Comparison of ENCODE assay signal across 15 cellular contexts in the genomic region with DNA sequence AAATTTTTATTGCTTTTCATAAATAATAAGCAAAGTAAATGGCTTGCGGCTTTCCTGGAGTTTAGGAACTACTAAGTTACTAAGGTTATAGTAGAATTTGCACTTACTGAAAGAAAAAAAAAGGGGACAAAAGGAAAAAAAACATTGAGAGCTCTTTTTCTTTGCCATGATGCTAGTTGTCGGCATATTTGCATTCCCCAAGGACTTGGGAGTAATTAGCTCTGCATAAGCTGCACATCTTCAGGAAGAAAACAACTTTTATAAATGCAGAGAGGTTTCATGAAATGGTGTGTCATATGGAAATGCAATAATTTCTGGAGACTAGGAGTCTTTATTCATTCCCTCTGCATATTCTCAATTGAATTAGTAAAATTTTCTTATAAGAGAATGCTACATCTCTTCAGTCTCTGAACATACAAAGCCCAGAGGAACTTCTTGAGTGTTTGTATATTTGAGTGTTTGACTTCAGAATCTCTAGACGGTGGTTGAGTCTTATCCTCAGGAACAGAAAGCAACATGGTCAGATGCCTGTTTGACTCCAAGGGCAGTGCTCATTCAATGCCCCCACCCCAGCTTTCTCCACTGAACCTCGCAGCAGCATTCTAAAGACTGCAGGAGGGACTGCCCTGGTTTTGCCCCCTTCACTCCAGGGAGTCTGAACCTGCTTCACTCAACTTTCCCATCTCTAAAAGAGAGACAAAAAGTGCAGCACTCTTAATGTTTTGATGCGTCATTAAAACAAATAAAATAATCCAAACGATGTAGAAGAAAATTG.
DNase-seq lines count a peak whose midpoint lies in the region; ATAC-seq and TF ChIP-seq lines count a peak whose summit lies in the region.
"Had no signal": no experiment of that assay in that cellular context is flagged by ENCODE, and none has a peak within 500 bp of the region (broad histone marks: within the 10 kb centered on the region; RNA-seq: fewer than 3 reads in every experiment).

No MANE protein-coding gene starts in this region.

- H3K9me3 ChIP-seq in Caco-2, result peaks cover 17% of the 10 kb centered on the region
- H3K9me3 ChIP-seq in PC-9 (ENCODE audit: insufficient read depth, low read depth), result peaks cover 6% of the 10 kb centered on the region; the same call in 1 of the 2 replicates

- H3K36me3 Mint-ChIP-seq in Caco-2 (ENCODE audit: insufficient read depth, unreplicated experiment), result peaks cover 26% of the 10 kb centered on the region

- CTCF ChIA-PET in Caco-2 (lab: Charles Lee) (no interaction called here), PC-9 (lab: Charles Lee) (no interaction called here)

- H4K5ac ChIP-seq in mesendoderm (ENCODE audit: low read length), result no peak overlapping the region

- H2AFZ ChIP-seq in PC-9, result no peak overlapping the region

- no peak overlapping the region for H3K56ac ChIP-seq in mesendoderm (ENCODE audit: low read length)

- DNase-seq in Caco-2, result no peak
- no peak for DNase-seq in PC-9
- peak; percentile 83 for DNase-seq in choroid plexus epithelial cell (ENCODE audit: low read depth)
- DNase-seq in mesendoderm, result no peak
- no peak for DNase-seq in NK-92 (lab: John Stamatoyannopoulos, UW; ENCODE audit: unreplicated experiment)
- DNase-seq in activated naive CD4-positive, alpha-beta T cell treated with Interleukin-2 at 50 U/mL for 16 hours, result no peak
- no peak for DNase-seq in NCI-H2196 (lab: John Stamatoyannopoulos, UW; ENCODE audit: unreplicated experiment)
- DNase-seq: DMS153, Karpas-422, MM.1S, NCI-H1105, NCI-H187 treated with DMSO at 0.1 percent for 48 hours, NCI-H2171 treated with DMSO at 0.1 percent for 48 hours, NCI-H510A had no signal

- H3K36me3 ChIP-seq in Caco-2 (ENCODE audit: control insufficient read depth, insufficient read depth, low read length) (no peaks in the 10 kb centered on the region), PC-9 (ENCODE audit: low read depth) (no peaks in the 10 kb centered on the region), mesendoderm (ENCODE audit: control insufficient read depth, insufficient read depth, low read length) (no peaks in the 10 kb centered on the region)

- H3K79me1 ChIP-seq in mesendoderm (ENCODE audit: low read length), result no peaks in the 10 kb centered on the region

- no peak overlapping the region for H2AK5ac ChIP-seq in mesendoderm (ENCODE audit: low read length)

- H4K8ac ChIP-seq in mesendoderm (ENCODE audit: low read depth, low read length), result no peak overlapping the region

- intact Hi-C loops in Caco-2 (cut with micrococcal nuclease; ENCODE audit: unreplicated experiment), result loop anchor here (1.0 to 5.0 kb wide), 10 partner anchors 14 to 292 kb away; no protein-coding TSS in a partner anchor
- intact Hi-C loops in PC-9 (cut with micrococcal nuclease; ENCODE audit: unreplicated experiment), result loop anchor here (1.0 to 5.0 kb wide), 4 partner anchors 57 to 227 kb away; no protein-coding TSS in a partner anchor

- peak overlapping the region; percentile 27 for H3K4me3 Mint-ChIP-seq in Caco-2 (ENCODE audit: unreplicated experiment)

- no peaks in the 10 kb centered on the region for H3K27me3 ChIP-seq in Caco-2 (replicated peaks; ENCODE audit: control insufficient read depth, insufficient read depth, low read length)
- no peaks in the 10 kb centered on the region for H3K27me3 ChIP-seq in PC-9 (ENCODE audit: insufficient read depth, low read depth)
- H3K27me3 ChIP-seq in mesendoderm (ENCODE audit: insufficient read depth, low read length, poor library complexity), result no peaks in the 10 kb centered on the region

- H3K18ac ChIP-seq in mesendoderm (ENCODE audit: low read length), result peak overlapping the region; percentile 90

- H2BK15ac ChIP-seq in mesendoderm (replicated peaks; ENCODE audit: low read depth), result peak overlapping the region; percentile 85

- no peak overlapping the region for H3K23ac ChIP-seq in mesendoderm (ENCODE audit: low read length)

- peak overlapping the region; percentile 28 for H2BK120ac ChIP-seq in mesendoderm (ENCODE audit: low read depth, low read length)

- peak overlapping the region; percentile 81 for H3K4ac ChIP-seq in mesendoderm (ENCODE audit: low read depth, low read length)

- H3K4me2 ChIP-seq in PC-9 (peak overlapping the region; percentile 67), mesendoderm (ENCODE audit: low read length) (no peak overlapping the region)

- ATAC-seq in GM18498 (IDR thresholded peaks at IDR 0.05; ENCODE audit: unreplicated experiment), result no peak

- POLR2A ChIA-PET in Caco-2 (lab: Charles Lee), result interaction anchor here (0.6 to 1.0 kb wide), 2 partner anchors 68 to 100 kb away, joined by 3 to 4 read pairs; no protein-coding TSS in a partner anchor
- POLR2A ChIA-PET in PC-9 (lab: Charles Lee; ENCODE audit: unreplicated experiment), result no interaction called here

- H3K9me2 ChIP-seq in PC-9 (ENCODE audit: insufficient read depth), result no peaks in the 10 kb centered on the region

- WGBS in mesendoderm (ENCODE audit: extremely low coverage, insufficient coverage, low lambda C conversion rate), result no CpG with 5 or more reads among the region's 6 CpGs

- BruUV-seq in Caco-2 (replicated peaks; lab: Mats Ljungman, UMichigan) (no TSS peak), PC-9 (replicated peaks; lab: Mats Ljungman, UMichigan) (no TSS peak)

- H3K27ac ChIP-seq in PC-9 (peak overlapping the region; percentile 93), mesendoderm (ENCODE audit: low read depth, low read length) (peak overlapping the region; percentile 49)

- no peak overlapping the region for H3K9ac ChIP-seq in mesendoderm (ENCODE audit: low read length)

- peaks cover 49% of the 10 kb centered on the region for H3K4me1 Mint-ChIP-seq in Caco-2 (ENCODE audit: low read depth, unreplicated experiment)

- no peaks in the 10 kb centered on the region for H3K9me3 Mint-ChIP-seq in Caco-2 (ENCODE audit: unreplicated experiment)

- H3F3A ChIP-seq in PC-9 (ENCODE audit: insufficient read depth, low read depth), result peaks cover 38% of the 10 kb centered on the region

- no peaks in the 10 kb centered on the region; the same call in 1 of the 2 replicates for H4K20me1 ChIP-seq in PC-9 (ENCODE audit: insufficient read depth)

- peaks cover 61% of the 10 kb centered on the region for H3K4me1 ChIP-seq in Caco-2
- peaks cover 53% of the 10 kb centered on the region for H3K4me1 ChIP-seq in PC-9 (replicated peaks; ENCODE audit: insufficient read depth)
- H3K4me1 ChIP-seq in mesendoderm (ENCODE audit: control insufficient read depth, low read depth, low read length), result peaks cover 4% of the 10 kb centered on the region

- TF ChIP-seq CTCF in Caco-2 (IDR thresholded peaks at IDR 0.05; ENCODE audit: insufficient read depth in 1 of 2, low read depth in 1 of 2, low read length in 1 of 2, severe bottlenecking in 1 of 2, unreplicated experiment in 1 of 2) (no peak), PC-9 (conservative IDR thresholded peaks at IDR 0.05) (no peak), choroid plexus epithelial cell (conservative IDR thresholded peaks at IDR 0.05; ENCODE audit: low read depth, low read length) (no peak)

- no peaks in the 10 kb centered on the region for H3K27me3 Mint-ChIP-seq in Caco-2 (ENCODE audit: insufficient read depth, unreplicated experiment)

- H3K79me2 ChIP-seq in PC-9 (ENCODE audit: low read depth) (no peaks in the 10 kb centered on the region), mesendoderm (ENCODE audit: control insufficient read depth, insufficient read depth, low read length) (no peaks in the 10 kb centered on the region)

- H2BK5ac ChIP-seq in mesendoderm (ENCODE audit: low read length), result peak overlapping the region; percentile 31

- no peak overlapping the region for H3K4me3 ChIP-seq in Caco-2 (ENCODE audit: low read depth, low read length)
- no peak overlapping the region for H3K4me3 ChIP-seq in PC-9
- H3K4me3 ChIP-seq in choroid plexus epithelial cell (ENCODE audit: low read depth, low read length), result no peak overlapping the region
- H3K4me3 ChIP-seq in mesendoderm (ENCODE audit: low read length), result no peak overlapping the region

- peak overlapping the region; percentile 98 for H3K27ac Mint-ChIP-seq in Caco-2 (ENCODE audit: unreplicated experiment)
